In the genomic region with DNA sequence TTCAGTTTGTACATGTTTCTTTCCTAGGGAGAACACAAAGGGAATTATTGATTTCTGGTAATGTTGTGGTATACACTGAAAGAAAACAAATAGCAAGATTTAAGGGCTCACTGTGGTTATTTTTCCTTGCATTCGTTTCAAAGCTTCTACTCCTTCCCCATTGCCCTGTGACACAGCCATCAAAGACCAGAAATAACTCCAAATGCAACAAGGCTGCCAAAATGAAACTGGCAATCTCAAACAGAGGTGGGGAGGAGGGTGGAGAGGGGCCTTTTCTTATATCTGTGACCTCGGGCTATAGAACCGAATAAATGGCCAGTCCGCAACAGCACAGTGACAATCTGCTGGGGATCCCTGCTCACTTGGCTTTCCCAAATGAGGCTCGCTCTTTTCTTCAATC, we compare ENCODE assay signal across 17 cellular contexts. TPM values are rescaled to one million over a fixed set of nuclear protein-coding genes. Genes with fewer than 3 reads are reported as not detected.
DNase-seq lines count a peak whose midpoint lies in the region; ATAC-seq and TF ChIP-seq lines count a peak whose summit lies in the region.
"Had no signal": no experiment of that assay in that cellular context is flagged by ENCODE, and none has a peak within 500 bp of the region (broad histone marks: within the 10 kb centered on the region; RNA-seq: fewer than 3 reads in every experiment).

No MANE protein-coding gene starts in this region.

- no peaks in the 10 kb centered on the region for H3K9me3 ChIP-seq in Panc1 (ENCODE audit: control insufficient read depth, insufficient read depth, low read depth, low read length)
- H3K9me3 ChIP-seq in aorta (ENCODE audit: control insufficient read depth, low read length), result no peaks in the 10 kb centered on the region
- H3K9me3 ChIP-seq: SJSA1 had no signal

- DNase-seq in activated CD4-positive, alpha-beta T cell treated with anti-CD3 and anti-CD28 coated beads, Interleukin-2, amount 10 ng/mL, durations not matched to agents 7 days and 5 days, result no peak
- no peak for DNase-seq in activated CD4-positive, alpha-beta T cell treated with anti-CD3 and anti-CD28 coated beads for 1 hour
- DNase-seq in Panc1 (ENCODE audit: low read depth, low spot score), result no peak
- no peak for DNase-seq in central memory CD8-positive, alpha-beta T cell (ENCODE audit: low spot score in 2 of 2)
- no peak for DNase-seq in progenitor cell of endocrine pancreas (ENCODE audit: low spot score, unreplicated experiment)
- DNase-seq in aorta, result no peak
- DNase-seq in occipital lobe (lab: John Stamatoyannopoulos, UW), result no peak
- DNase-seq: activated CD4-positive, alpha-beta T cell treated with anti-CD3 and anti-CD28 coated beads, Interleukin-2, amount 50 U/mL, for 1 hour; effector CD4-positive, alpha-beta T cell; islet precursor cell; NCI-H1694 treated with DMSO at 0.1 percent for 48 hours; NCI-H524; stimulated activated CD4-positive, alpha-beta T cell treated with anti-CD3 and anti-CD28 coated beads, Interleukin-4, amount 100 ng/mL, for 24 hours; stimulated activated CD8-positive, alpha-beta memory T cell treated with anti-CD3 and anti-CD28 coated beads, Interleukin-4, amount 100 ng/mL, for 48 hours had no signal

- in situ Hi-C loops in Panc1 (cut with HindIII; ENCODE audit: low pct_unique_long_range_greater_than_20kb, low sequenced_read_pairs), result no loop called here

- H3K4me3 Mint-ChIP-seq in activated CD4-positive, alpha-beta T cell treated with anti-CD3 and anti-CD28 coated beads, Interleukin-2, amount 10 ng/mL, durations not matched to agents 7 days and 5 days, result no peak overlapping the region
- H3K4me3 Mint-ChIP-seq in central memory CD8-positive, alpha-beta T cell, result no peak overlapping the region
- no peak overlapping the region for H3K4me3 Mint-ChIP-seq in progenitor cell of endocrine pancreas (ENCODE audit: low read depth)

- BruUV-seq in Panc1 (replicated peaks; lab: Mats Ljungman, UMichigan), result no TSS peak

- H3K27ac ChIP-seq in Panc1 (ENCODE audit: low read length) (peak overlapping the region; percentile 58), aorta (ENCODE audit: low read depth in 1 of 2, low read length in 2 of 2) (peak overlapping the region in 1 of 2 donors; percentile 20)
- H3K27ac ChIP-seq: SJSA1 had no signal

- TF ChIP-seq CTCF in Panc1 (IDR thresholded peaks at IDR 0.05) (no peak), progenitor cell of endocrine pancreas (IDR thresholded peaks at IDR 0.05; ENCODE audit: unreplicated experiment) (no peak)

- peak overlapping the region; percentile 10 for H3K27ac Mint-ChIP-seq in activated CD4-positive, alpha-beta T cell treated with anti-CD3 and anti-CD28 coated beads, Interleukin-2, amount 10 ng/mL, durations not matched to agents 7 days and 5 days
- peak overlapping the region; percentile 80 for H3K27ac Mint-ChIP-seq in central memory CD8-positive, alpha-beta T cell (ENCODE audit: low read depth)
- H3K27ac Mint-ChIP-seq in progenitor cell of endocrine pancreas, result peak overlapping the region; percentile 57

- H3K27me3 ChIP-seq in Panc1 (ENCODE audit: control insufficient read depth, insufficient read depth, low read length) (no peaks in the 10 kb centered on the region), aorta (ENCODE audit: control insufficient read depth in 1 of 2, insufficient read depth in 2 of 2, low read length in 1 of 2) (no peaks in the 10 kb centered on the region)
- H3K27me3 ChIP-seq: SJSA1 had no signal

- H3K4me1 ChIP-seq in Panc1 (ENCODE audit: control insufficient read depth, insufficient read depth, low read length) (peaks cover 36% of the 10 kb centered on the region), aorta (ENCODE audit: control insufficient read depth in 1 of 2, insufficient read depth in 2 of 2, low read length in 2 of 2) (no peaks in the 10 kb centered on the region)

- CTCF ChIA-PET in activated CD4-positive, alpha-beta T cell treated with anti-CD3 and anti-CD28 coated beads, Interleukin-2, amount 10 ng/mL, durations not matched to agents 7 days and 5 days (lab: Charles Lee), result no interaction called here
- CTCF ChIA-PET in Panc1 (lab: Charles Lee), result no interaction called here

- POLR2A ChIA-PET in activated CD4-positive, alpha-beta T cell treated with anti-CD3 and anti-CD28 coated beads, Interleukin-2, amount 10 ng/mL, durations not matched to agents 7 days and 5 days (lab: Charles Lee), result no interaction called here
- POLR2A ChIA-PET in Panc1 (lab: Charles Lee), result no interaction called here

- H3K36me3 ChIP-seq in Panc1 (ENCODE audit: control insufficient read depth, insufficient read depth, low read length) (peaks cover 4% of the 10 kb centered on the region; the same call in 1 of the 2 replicates), aorta (ENCODE audit: control insufficient read depth in 1 of 2, insufficient read depth in 2 of 2, low read length in 1 of 2) (peaks cover 2 to 5% of the 10 kb centered on the region in 2 donors)
- H3K36me3 ChIP-seq: SJSA1 had no signal

- no peak overlapping the region for H3K4me3 ChIP-seq in Panc1 (ENCODE audit: low read depth in 2 of 2, low read length in 2 of 2)
- no peak overlapping the region for H3K4me3 ChIP-seq in aorta (ENCODE audit: low read length in 2 of 2)
- H3K4me3 ChIP-seq: SJSA1 had no signal

- ATAC-seq in Panc1 (no peak), aorta (ENCODE audit: low FRiP score) (no peak), HG03196 (IDR thresholded peaks at IDR 0.05; ENCODE audit: unreplicated experiment) (no peak)
- ATAC-seq in central memory CD8-positive, alpha-beta T cell (replicated peaks; ENCODE audit: extremely low read depth, poor library complexity, severe bottlenecking), result no peak

- 41 to 48% methylated on average over 5 of the region's 5 CpGs for WGBS in aorta, 2 donors

- no peaks in the 10 kb centered on the region for H3K9me3 Mint-ChIP-seq in activated CD4-positive, alpha-beta T cell treated with anti-CD3 and anti-CD28 coated beads, Interleukin-2, amount 10 ng/mL, durations not matched to agents 7 days and 5 days
- H3K9me3 Mint-ChIP-seq in central memory CD8-positive, alpha-beta T cell, result no peaks in the 10 kb centered on the region
- no peaks in the 10 kb centered on the region for H3K9me3 Mint-ChIP-seq in progenitor cell of endocrine pancreas (ENCODE audit: low read depth)

- H3K4me1 Mint-ChIP-seq in activated CD4-positive, alpha-beta T cell treated with anti-CD3 and anti-CD28 coated beads, Interleukin-2, amount 10 ng/mL, durations not matched to agents 7 days and 5 days, result peaks cover 82% of the 10 kb centered on the region
- H3K4me1 Mint-ChIP-seq in central memory CD8-positive, alpha-beta T cell, result peaks cover 52% of the 10 kb centered on the region
- H3K4me1 Mint-ChIP-seq in progenitor cell of endocrine pancreas (ENCODE audit: low read depth), result peaks cover 45% of the 10 kb centered on the region

- peaks cover 40% of the 10 kb centered on the region for H3K36me3 Mint-ChIP-seq in activated CD4-positive, alpha-beta T cell treated with anti-CD3 and anti-CD28 coated beads, Interleukin-2, amount 10 ng/mL, durations not matched to agents 7 days and 5 days (ENCODE audit: low read depth)
- peaks cover 8% of the 10 kb centered on the region for H3K36me3 Mint-ChIP-seq in central memory CD8-positive, alpha-beta T cell (ENCODE audit: insufficient read depth)
- peaks cover 17% of the 10 kb centered on the region for H3K36me3 Mint-ChIP-seq in progenitor cell of endocrine pancreas (ENCODE audit: insufficient read depth)

- no peaks in the 10 kb centered on the region for H3K27me3 Mint-ChIP-seq in activated CD4-positive, alpha-beta T cell treated with anti-CD3 and anti-CD28 coated beads, Interleukin-2, amount 10 ng/mL, durations not matched to agents 7 days and 5 days
- H3K27me3 Mint-ChIP-seq in central memory CD8-positive, alpha-beta T cell, result no peaks in the 10 kb centered on the region
- H3K27me3 Mint-ChIP-seq in progenitor cell of endocrine pancreas, result no peaks in the 10 kb centered on the region

- intact Hi-C loops in Panc1 (cut with micrococcal nuclease; ENCODE audit: unreplicated experiment) (no loop called here), aorta (cut with DNase I) (no loop called here)

RNA-seq across cellular contexts. Expression of a gene that starts 17.3 kb away (rescaled TPM):
- 100 to 1,000 TPM; 423 to 424 TPM for total RNA-seq in activated CD4-positive, alpha-beta T cell treated with anti-CD3 and anti-CD28 coated beads, Interleukin-2, amount 10 ng/mL, durations not matched to agents 7 days and 5 days
- total RNA-seq in Panc1 (2021; ENCODE audit: unreplicated experiment) (4.8 TPM), progenitor cell of endocrine pancreas (47.7 and 49.1 TPM in 2 replicates), aorta (1 to 10 TPM; 4.5 to 7.3 TPM), occipital lobe (25.1 TPM)
- 4.2 TPM for polyA plus RNA-seq in Panc1 (2012; ENCODE audit: insufficient read length)
- polyA plus RNA-seq in aorta, result 1 to 10 TPM; 1.8 to 1.9 TPM
- total RNA-seq: M059J, SJSA1 had no signal

Comparison
In these comparisons a context has a peak if more than half of its experiments do, and no peak if none do; other contexts are left out.
1. H3K27ac Mint-ChIP-seq: peak in every context shown above with its lines; median percentile 80 in central memory CD8-positive, alpha-beta T cell; 57 in progenitor cell of endocrine pancreas; 10 in activated CD4-positive, alpha-beta T cell treated with anti-CD3 and anti-CD28 coated beads, Interleukin-2, amount 10 ng/mL, durations not matched to agents 7 days and 5 days.